Comparison of ENCODE assay signal across 8 cellular contexts in genomic region chr5:147453901-147454814, GRCh38. TPM values are rescaled to one million over a fixed set of nuclear protein-coding genes. Genes with fewer than 3 reads are reported as not detected.
A peak's percentile ranks its signal among the peaks of the same experiment; 100 is the strongest.
DNase-seq lines count a peak whose midpoint lies in the region; ATAC-seq and TF ChIP-seq lines count a peak whose summit lies in the region.

No MANE protein-coding gene starts in this region.

- DNase-seq in AML-193 (lab: John Stamatoyannopoulos, UW) (peak; percentile 21 to 32), GM19238 (ENCODE audit: insufficient read length, low spot score) (peak; percentile 74), NCI-H460 (ENCODE audit: extremely low read depth, low read depth) (peak; percentile 69), dermis microvascular lymphatic vessel endothelial cell (ENCODE audit: low read depth in 2 of 2) (peak; percentile 56 to 89), lower leg skin (ENCODE audit: low spot score in 2 of 2) (peak; percentile 73 to 97)
- peak; percentile 75 to 78 for DNase-seq in activated CD4-positive, alpha-beta T cell treated with anti-CD3 and anti-CD28 coated beads, Interleukin-2, amount 50 U/mL, for 48 hours
- DNase-seq in stimulated activated CD4-positive, alpha-beta T cell treated with anti-CD3 and anti-CD28 coated beads, Interleukin-4, amount 100 ng/mL, for 1 hour, result peak; percentile 73

- TF ChIP-seq POLR2A in lower leg skin (IDR thresholded peaks at IDR 0.05), result no peak

- intact Hi-C loops in lower leg skin (cut with DNase I; ENCODE audit: low total_unique reads), result loop anchor here (5.0 kb wide), 1 partner anchor 123 kb away; no protein-coding TSS in a partner anchor

- peak; percentile 66 for ATAC-seq in HG03378 (IDR thresholded peaks at IDR 0.05; ENCODE audit: unreplicated experiment)

- TF ChIP-seq CTCF in lower leg skin (IDR thresholded peaks at IDR 0.05), result peak in 1 of 3 donors; percentile 77

- WGBS in lower leg skin, 2 donors, result 2 to 4% methylated on average over 34 to 54 of the region's 54 CpGs

- peak overlapping the region; percentile 57 for H3K4me3 ChIP-seq in lower leg skin (ENCODE audit: low read depth, poor library complexity, severe bottlenecking)

RNA-seq across cellular contexts. Expression of gene DPYSL3, which starts 55.7 kb away (rescaled TPM):
- total RNA-seq in NCI-H460 (2014; rRNA removed; shearing (Covaris generic)), result 12.1 and 12.4 TPM in 2 replicates
- 17.4 and 26.6 TPM in 2 replicates for polyA plus RNA-seq in NCI-H460 (2014; cell fraction: nucleus; rRNA removed)
- 15.8 and 20.2 TPM in 2 replicates for total RNA-seq in dermis microvascular lymphatic vessel endothelial cell
- total RNA-seq in lower leg skin, result 10 to 100 TPM in 2 of 4 donors, 1 to 10 TPM in 2; 7.1 to 32.2 (median 11.0) TPM

Comparison
In these comparisons a context has a peak if more than half of its experiments do, and no peak if none do; other contexts are left out.
1. Peak in every context shown above with its lines: DNase-seq, ATAC-seq and H3K4me3 ChIP-seq.
2. DNase-seq: peak in every context shown above with its lines; median percentile 85 in lower leg skin; 76 in activated CD4-positive, alpha-beta T cell treated with anti-CD3 and anti-CD28 coated beads, Interleukin-2, amount 50 U/mL, for 48 hours; 74 in GM19238; 73 in stimulated activated CD4-positive, alpha-beta T cell treated with anti-CD3 and anti-CD28 coated beads, Interleukin-4, amount 100 ng/mL, for 1 hour; 72 in dermis microvascular lymphatic vessel endothelial cell; 69 in NCI-H460; 26 in AML-193.